ENCODE assay signal across 8 cellular contexts in the genomic region with DNA sequence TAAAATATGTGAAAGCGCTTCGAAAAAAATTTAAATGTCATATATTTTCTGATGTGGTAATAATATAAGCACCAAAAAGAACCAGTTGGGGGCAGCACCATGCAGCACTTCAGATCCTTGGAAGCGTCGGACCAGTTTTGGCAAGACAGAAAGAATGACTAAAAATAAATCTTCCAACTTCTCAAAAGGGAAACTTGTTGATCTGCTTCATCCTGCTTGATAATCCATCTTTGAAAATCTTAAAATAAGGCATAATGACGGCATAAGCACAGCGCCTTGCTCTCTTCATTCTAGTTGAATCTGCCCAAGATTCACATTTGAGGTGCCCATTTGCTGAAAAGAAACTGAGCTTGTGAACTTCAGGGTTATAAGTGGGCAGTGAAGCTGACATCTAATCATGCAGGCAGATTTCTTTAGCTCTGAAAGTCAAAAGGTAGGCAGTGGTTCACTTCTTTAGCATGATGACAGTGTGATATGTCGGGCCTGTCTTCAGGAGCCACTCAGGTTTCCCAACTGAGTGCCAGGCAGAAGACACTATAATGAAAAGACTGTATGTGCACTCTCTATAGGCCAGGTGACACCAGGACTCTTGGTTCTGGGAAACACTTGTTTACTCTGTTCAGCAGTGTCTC. TPM values are rescaled to one million over a fixed set of nuclear protein-coding genes. Genes with fewer than 3 reads are reported as not detected.
DNase-seq lines count a peak whose midpoint lies in the region; ATAC-seq, FAIRE-seq and TF ChIP-seq lines count a peak whose summit lies in the region.

No MANE protein-coding gene starts in this region.

- in situ Hi-C loops in GM12878 (cut with MboI): loop anchor here (5.0 to 10.0 kb wide), 2 partner anchors 132 to 205 kb away; a partner anchor contains a TSS

- H3K36me3 ChIP-seq in GM12878 (ENCODE audit: control insufficient read depth in 2 of 2, insufficient read depth in 2 of 2, low read length in 1 of 2) (peaks cover 0 to 3% of the 10 kb centered on the region in 2 experiments; a peak in 1 of 4 replicates), iPS-20b (ENCODE audit: insufficient read depth, low read depth, low read length) (no peaks in the 10 kb centered on the region), small intestine (ENCODE audit: control insufficient read depth in 2 of 2, insufficient read depth in 2 of 2, low read length in 2 of 2) (peaks cover 0 to 2% of the 10 kb centered on the region in 2 donors)

- no peak overlapping the region for H3K4me3 ChIP-seq in GM12878
- peak overlapping the region; percentile 4; the same call in 1 of the 2 replicates for H3K4me3 ChIP-seq in iPS-20b (ENCODE audit: low read length)
- H3K4me3 ChIP-seq in small intestine (ENCODE audit: low read depth in 1 of 2, low read length in 2 of 2): no peak overlapping the region

- no peak for FAIRE-seq in GM12878 (lab: Jason Lieb, UNC)
- no peak for FAIRE-seq in small intestine (lab: Jason Lieb, UNC)

- intact Hi-C loops in GM12878 (cut with micrococcal nuclease; ENCODE audit: unreplicated experiment): loop anchor here (1.0 to 5.0 kb wide), 2 partner anchors 133 to 212 kb away; no protein-coding TSS in a partner anchor

- CTCF ChIA-PET in GM12878 (lab: Yijun Ruan, JAX): interaction anchor here (0.6 to 11.7 kb wide), 31 partner anchors 9 to 346 kb away, joined by 3 to 508 read pairs (median 4); a partner anchor contains a TSS

- peak; percentile 49 to 78 (median 59); a peak in 5 of 6 replicates for TF ChIP-seq CTCF in GM12878 (IDR thresholded peaks at IDR 0.05 in 2 of 3, conservative IDR thresholded peaks at IDR 0.05 in 1 of 3; ENCODE audit: control insufficient read depth in 2 of 3, extremely low read depth in 1 of 3, insufficient read depth in 1 of 3, low read depth in 3 of 3, low read length in 3 of 3)

- peak; percentile 81 for ATAC-seq in GM12878
- ATAC-seq in GM19455 (IDR thresholded peaks at IDR 0.05; ENCODE audit: unreplicated experiment): no peak

- BruUV-seq in GM12878 (replicated peaks; lab: Mats Ljungman, UMichigan): no TSS peak

- RAD21 ChIA-PET in GM12878 (lab: Charles Lee; ENCODE audit: unreplicated experiment): interaction anchor here (0.6 to 13.5 kb wide), 16 partner anchors 14 to 349 kb away, joined by 3 to 319 read pairs (median 4); a partner anchor contains a TSS

- SMC1A ChIA-PET in GM12878 (lab: Charles Lee; ENCODE audit: uncharacterized antibody, unreplicated experiment): interaction anchor here (0.9 to 11.6 kb wide), 19 partner anchors 11 to 446 kb away, joined by 3 to 369 read pairs (median 6); a partner anchor contains a TSS

- 0 out of 2 replicates have a peak overlapping the region, but pooled peaks have one; percentile 3 for H3K4me2 ChIP-seq in GM12878 (ENCODE audit: control insufficient read depth, insufficient read depth)

- 23% methylated on average over 7 of the region's 7 CpGs for WGBS in GM12878 (ENCODE audit: insufficient coverage, insufficient replicate concordance, low lambda C conversion rate, missing lambda C conversion rate)
- 35 to 40% (median 35%) methylated on average over 7 of the region's 7 CpGs for WGBS in small intestine, 3 donors

- H3K27ac ChIP-seq in GM12878 (ENCODE audit: control insufficient read depth, insufficient read depth) (no peak overlapping the region), iPS-20b (ENCODE audit: low read length) (no peak overlapping the region), small intestine (ENCODE audit: low read depth in 1 of 2, low read length in 1 of 2) (peak overlapping the region; percentile 32 to 55)

- H2AFZ ChIP-seq in GM12878 (ENCODE audit: control insufficient read depth, low read depth, low read length): peak overlapping the region; percentile 54; the same call in 1 of the 2 replicates

- peak; percentile 97 for TF ChIP-seq RAD21 in GM12878 (IDR thresholded peaks at IDR 0.05; ENCODE audit: insufficient read depth, low read depth, low read length)

- TF ChIP-seq POLR2A in GM12878 (IDR thresholded peaks at IDR 0.05; ENCODE audit: low read depth, low read length): no peak

- H4K20me1 ChIP-seq in GM12878 (ENCODE audit: control insufficient read depth, insufficient read depth): no peaks in the 10 kb centered on the region

- POLR2A ChIA-PET in GM12878 (lab: Charles Lee): interaction anchor here (0.6 to 4.8 kb wide), 3 partner anchors 34 to 132 kb away, joined by 3 to 31 read pairs (median 7); a partner anchor contains a TSS

- H3K9ac ChIP-seq in GM12878 (ENCODE audit: control insufficient read depth, insufficient read depth, low read length): no peak overlapping the region
- peak overlapping the region; percentile 14; the same call in 1 of the 2 replicates for H3K9ac ChIP-seq in iPS-20b (ENCODE audit: low read depth, low read length)

- H3K79me2 ChIP-seq in GM12878 (ENCODE audit: control insufficient read depth, insufficient read depth, low read length): no peaks in the 10 kb centered on the region

- peaks cover 9% of the 10 kb centered on the region for H3K4me1 ChIP-seq in GM12878 (ENCODE audit: control insufficient read depth, insufficient read depth, low read length)
- H3K4me1 ChIP-seq in iPS-20b (ENCODE audit: insufficient read depth, low read length): peaks cover 8% of the 10 kb centered on the region
- H3K4me1 ChIP-seq in small intestine (ENCODE audit: control insufficient read depth in 2 of 2, insufficient read depth in 1 of 2, low read depth in 1 of 2, low read length in 1 of 2): no peaks in the 10 kb centered on the region

- H3K9me3 ChIP-seq in GM12878 (replicated peaks; ENCODE audit: control insufficient read depth, insufficient read depth, low read length): no peaks in the 10 kb centered on the region
- no peaks in the 10 kb centered on the region for H3K9me3 ChIP-seq in iPS-20b (ENCODE audit: insufficient read depth, low read depth, low read length)
- H3K9me3 ChIP-seq in small intestine (ENCODE audit: control insufficient read depth, low read depth): no peaks in the 10 kb centered on the region

- TF ChIP-seq EP300 in GM12878 (IDR thresholded peaks at IDR 0.05; ENCODE audit: borderline replicate concordance in 1 of 2, control insufficient read depth in 1 of 2, low read depth in 2 of 2, low read length in 2 of 2): no peak

- H3K27me3 ChIP-seq in GM12878 (replicated peaks in 1 of 2; ENCODE audit: control insufficient read depth in 2 of 2, insufficient read depth in 2 of 2, low read length in 1 of 2) (no peaks in the 10 kb centered on the region), iPS-20b (ENCODE audit: insufficient read depth, low read length) (no peaks in the 10 kb centered on the region), small intestine (ENCODE audit: control insufficient read depth in 2 of 2, insufficient read depth in 2 of 2, low read length in 2 of 2) (no peaks in the 10 kb centered on the region)

- peak; percentile 79 for DNase-seq in DMS53 (lab: John Stamatoyannopoulos, UW)
- DNase-seq in LHCN-M2 (ENCODE audit: low read depth): peak; percentile 67
- peak; percentile 21 for DNase-seq in SK-N-DZ (ENCODE audit: low spot score)
- DNase-seq in GM12878 (ENCODE audit: low read depth, low spot score): no peak
- peak; percentile 60 for DNase-seq in small intestine
- no peak for DNase-seq in HuH-7.5 (ENCODE audit: low spot score)

RNA-seq across cellular contexts. Expression of a gene that starts 19.8 kb away (rescaled TPM):
- total RNA-seq in LHCN-M2 (2014; rRNA removed): 25.1 and 29.3 TPM in 2 replicates
- 7.9 TPM for polyA plus RNA-seq in LHCN-M2 (2012)
- polyA plus RNA-seq in SK-N-DZ (2014; cell fraction: cytosol; rRNA removed): 48.8 and 50.5 TPM in 2 replicates
- polyA plus RNA-seq in SK-N-DZ (2014; cell fraction: nucleus; rRNA removed): 267 and 319 TPM in 2 replicates
- total RNA-seq in GM12878 (2013; cell fraction: nucleolus; rRNA removed): 41.4 and 50.2 TPM in 2 replicates
- total RNA-seq in GM12878 (2014; rRNA removed): 34.3 and 34.6 TPM in 2 replicates
- total RNA-seq in GM12878 (2014; rRNA removed; fragmentation: Illumina TruSeq; extraction: Trizol): 17.5 and 20.0 TPM in 2 replicates
- 37.7 and 38.0 TPM in 2 replicates for total RNA-seq in GM12878 (2021)
- polyA plus RNA-seq in GM12878 (2011; ENCODE audit: low read depth): 18.8 TPM
- 17.5 and 25.7 TPM in 2 replicates for polyA plus RNA-seq in GM12878 (2011; rRNA removed)
- 25.0 and 40.1 TPM in 2 replicates for polyA plus RNA-seq in GM12878 (2011; cell fraction: cytosol; rRNA removed)
- polyA plus RNA-seq in GM12878 (2011; cell fraction: nucleus; rRNA removed): 148 and 169 TPM in 2 replicates
- polyA plus RNA-seq in GM12878 (2012): 15.6 and 18.0 TPM in 2 replicates
- 16.4 and 23.1 TPM in 2 replicates for polyA plus RNA-seq in GM12878 (2014; fragmentation: Illumina TruSeq; extraction: Trizol)
- polyA plus RNA-seq in GM12878 (2014; fragmentation: Nextera tagmentation; extraction: Ambion mirVana): 10 to 100 TPM in 1 of 2 experiments, 1 to 10 TPM in 1; 2.5 to 10.5 TPM
- 41.5 and 42.7 TPM in 2 replicates for polyA plus RNA-seq in GM12878 (2014; rRNA removed)
- 10 to 100 TPM; 38.1 to 42.0 TPM for polyA plus RNA-seq in GM12878 (2016; fragmentation: Nextera tagmentation; extraction: Ambion mirVana)
- 17.8 and 22.5 TPM in 2 replicates for polyA minus RNA-seq in GM12878 (2011; rRNA and poly(A)+ RNA removed)
- polyA minus RNA-seq in GM12878 (2011; cell fraction: cytosol; rRNA and poly(A)+ RNA removed): 4.5 and 10.2 TPM in 2 replicates
- 14.3 and 29.4 TPM in 2 replicates for polyA minus RNA-seq in GM12878 (2011; cell fraction: nucleus; rRNA and poly(A)+ RNA removed)
- polyA plus RNA-seq in small intestine: 10 to 100 TPM; 17.1 to 37.6 (median 34.0) TPM

RNA-seq across cellular contexts. Expression of a gene that starts 20.0 kb away (rescaled TPM):
- total RNA-seq in LHCN-M2 (2014; rRNA removed) (24.1 and 28.3 TPM in 2 replicates), GM12878 (2014; rRNA removed) (33.0 TPM in 2 replicates), GM12878 (2014; rRNA removed; fragmentation: Illumina TruSeq; extraction: Trizol) (21.2 and 22.7 TPM in 2 replicates), GM12878 (2021) (22.3 and 23.2 TPM in 2 replicates)
- polyA plus RNA-seq in LHCN-M2 (2012): 10.6 TPM
- polyA plus RNA-seq in SK-N-DZ (2014; cell fraction: cytosol; rRNA removed): 25.4 and 32.1 TPM in 2 replicates
- polyA plus RNA-seq in SK-N-DZ (2014; cell fraction: nucleus; rRNA removed): 26.7 and 29.9 TPM in 2 replicates
- 10.9 and 15.9 TPM in 2 replicates for total RNA-seq in GM12878 (2013; cell fraction: nucleolus; rRNA removed)
- 10.5 TPM for polyA plus RNA-seq in GM12878 (2011; ENCODE audit: low read depth)
- polyA plus RNA-seq in GM12878 (2011; rRNA removed) (13.1 and 24.3 TPM in 2 replicates), GM12878 (2014; fragmentation: Illumina TruSeq; extraction: Trizol) (34.4 and 36.6 TPM in 2 replicates), GM12878 (2014; fragmentation: Nextera tagmentation; extraction: Ambion mirVana) (10 to 100 TPM; 33.5 to 38.0 TPM), GM12878 (2014; rRNA removed) (30.5 and 34.9 TPM in 2 replicates), GM12878 (2016; fragmentation: Nextera tagmentation; extraction: Ambion mirVana) (10 to 100 TPM; 34.6 TPM), small intestine (10 to 100 TPM in 2 of 3 donors, 1 to 10 TPM in 1; 9.6 to 18.4 (median 13.6) TPM)
- polyA plus RNA-seq in GM12878 (2011; cell fraction: cytosol; rRNA removed): 32.7 and 40.1 TPM in 2 replicates
- polyA plus RNA-seq in GM12878 (2011; cell fraction: nucleus; rRNA removed): 42.8 and 43.2 TPM in 2 replicates
- 10.9 and 14.8 TPM in 2 replicates for polyA plus RNA-seq in GM12878 (2012)
- polyA minus RNA-seq in GM12878 (2011; rRNA and poly(A)+ RNA removed): 33.0 and 34.6 TPM in 2 replicates
- 12.3 and 15.8 TPM in 2 replicates for polyA minus RNA-seq in GM12878 (2011; cell fraction: cytosol; rRNA and poly(A)+ RNA removed)
- polyA minus RNA-seq in GM12878 (2011; cell fraction: nucleus; rRNA and poly(A)+ RNA removed): 24.3 and 39.1 TPM in 2 replicates

RNA-seq across cellular contexts. Expression of a gene that starts 33.3 kb away (rescaled TPM):
- total RNA-seq in LHCN-M2 (2014; rRNA removed): 0.23 and 0.51 TPM in 2 replicates
- polyA plus RNA-seq in LHCN-M2 (2012): 0.06 TPM
- polyA plus RNA-seq in SK-N-DZ (2014; cell fraction: cytosol; rRNA removed): 47.0 and 54.7 TPM in 2 replicates
- 28.7 and 38.7 TPM in 2 replicates for polyA plus RNA-seq in SK-N-DZ (2014; cell fraction: nucleus; rRNA removed)
- 10.5 and 11.8 TPM in 2 replicates for total RNA-seq in GM12878 (2013; cell fraction: nucleolus; rRNA removed)
- total RNA-seq in GM12878 (2014; rRNA removed): 61.0 and 75.5 TPM in 2 replicates
- total RNA-seq in GM12878 (2014; rRNA removed; fragmentation: Illumina TruSeq; extraction: Trizol): 11.5 and 14.4 TPM in 2 replicates
- total RNA-seq in GM12878 (2021): 54.6 and 60.2 TPM in 2 replicates
- polyA plus RNA-seq in GM12878 (2011; ENCODE audit: low read depth): 4.0 TPM
- 0.89 and 3.4 TPM in 2 replicates for polyA plus RNA-seq in GM12878 (2011; rRNA removed)
- polyA plus RNA-seq in GM12878 (2011; cell fraction: cytosol; rRNA removed): 4.1 and 9.4 TPM in 2 replicates
- 10.7 and 15.0 TPM in 2 replicates for polyA plus RNA-seq in GM12878 (2011; cell fraction: nucleus; rRNA removed)
- polyA plus RNA-seq in GM12878 (2012): 10.4 and 12.2 TPM in 2 replicates
- polyA plus RNA-seq in GM12878 (2014; fragmentation: Illumina TruSeq; extraction: Trizol): 3.4 and 9.1 TPM in 2 replicates
- polyA plus RNA-seq in GM12878 (2014; fragmentation: Nextera tagmentation; extraction: Ambion mirVana): 1 to 10 TPM; 1.3 to 3.6 TPM
- 49.2 and 60.4 TPM in 2 replicates for polyA plus RNA-seq in GM12878 (2014; rRNA removed)
- polyA plus RNA-seq in GM12878 (2016; fragmentation: Nextera tagmentation; extraction: Ambion mirVana): 10 to 100 TPM; 55.0 to 57.9 TPM
- 2.0 and 4.4 TPM in 2 replicates for polyA minus RNA-seq in GM12878 (2011; rRNA and poly(A)+ RNA removed)
- polyA minus RNA-seq in GM12878 (2011; cell fraction: cytosol; rRNA and poly(A)+ RNA removed): 4.5 and 5.7 TPM in 2 replicates
- 6.6 and 13.0 TPM in 2 replicates for polyA minus RNA-seq in GM12878 (2011; cell fraction: nucleus; rRNA and poly(A)+ RNA removed)
- polyA plus RNA-seq in small intestine: 10 to 100 TPM in 1 of 3 donors, 1 to 10 TPM in 2; 1.1 to 10.7 (median 1.1) TPM

Comparison
In these comparisons a context has a peak if more than half of its experiments do, and no peak if none do; other contexts are left out.
1. DNase-seq: peak in DMS53 (single experiment), LHCN-M2 (single experiment), SK-N-DZ (single experiment) and small intestine (single experiment); none in GM12878 (single experiment) and HuH-7.5 (single experiment).
2. H3K27ac ChIP-seq: peak in small intestine (2 of 2); none in GM12878 (single experiment) and iPS-20b (single experiment).